2 cellular contexts compared by ENCODE assay signal in the genomic region with DNA sequence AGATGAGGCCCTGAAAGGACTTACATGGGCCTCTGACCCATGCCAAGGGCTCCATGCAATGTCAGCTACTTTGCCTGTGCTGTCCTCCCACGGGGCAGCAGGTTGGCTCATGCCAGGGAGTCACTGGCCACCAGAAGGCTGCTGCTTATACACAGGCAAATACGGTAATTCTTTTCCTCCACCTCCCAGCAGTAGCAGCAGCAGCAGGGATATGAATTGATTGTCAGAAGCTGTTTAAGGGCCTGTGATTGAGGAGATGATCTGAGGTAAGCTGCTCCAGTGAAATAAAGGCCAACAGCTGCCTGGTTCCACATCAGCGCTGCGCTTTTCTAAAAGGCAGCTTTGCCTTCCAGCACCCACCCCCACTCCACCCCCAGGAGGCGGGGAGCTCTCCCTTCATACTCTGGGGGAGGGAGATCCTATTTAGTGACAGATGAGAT.
TF ChIP-seq lines count a peak whose summit lies in the region.

No MANE protein-coding gene starts in this region.

TF ChIP-seq in GM23338, 12 proteins besides CTCF, POLR2A, EP300 and RAD21 (continued from another document):
- TF ChIP-seq EZH2 (IDR thresholded peaks at IDR 0.05; ENCODE audit: low read depth, unreplicated experiment) (no peak), REST (IDR thresholded peaks at IDR 0.05; ENCODE audit: unreplicated experiment) (no peak), EZH2phosphoT487 (IDR thresholded peaks at IDR 0.05; ENCODE audit: unreplicated experiment) (no peak), POLR2AphosphoS5 (IDR thresholded peaks at IDR 0.05; ENCODE audit: low read depth) (no peak), ZNF331 (CRISPR knock-in tag; IDR thresholded peaks at IDR 0.05; ENCODE audit: low read depth) (no peak), NANOG (IDR thresholded peaks at IDR 0.05; ENCODE audit: borderline replicate concordance) (no peak), STAT1 (IDR thresholded peaks at IDR 0.05; ENCODE audit: unreplicated experiment) (no peak), ETS1 (IDR thresholded peaks at IDR 0.05) (no peak)
- TF ChIP-seq, protein P1, sequence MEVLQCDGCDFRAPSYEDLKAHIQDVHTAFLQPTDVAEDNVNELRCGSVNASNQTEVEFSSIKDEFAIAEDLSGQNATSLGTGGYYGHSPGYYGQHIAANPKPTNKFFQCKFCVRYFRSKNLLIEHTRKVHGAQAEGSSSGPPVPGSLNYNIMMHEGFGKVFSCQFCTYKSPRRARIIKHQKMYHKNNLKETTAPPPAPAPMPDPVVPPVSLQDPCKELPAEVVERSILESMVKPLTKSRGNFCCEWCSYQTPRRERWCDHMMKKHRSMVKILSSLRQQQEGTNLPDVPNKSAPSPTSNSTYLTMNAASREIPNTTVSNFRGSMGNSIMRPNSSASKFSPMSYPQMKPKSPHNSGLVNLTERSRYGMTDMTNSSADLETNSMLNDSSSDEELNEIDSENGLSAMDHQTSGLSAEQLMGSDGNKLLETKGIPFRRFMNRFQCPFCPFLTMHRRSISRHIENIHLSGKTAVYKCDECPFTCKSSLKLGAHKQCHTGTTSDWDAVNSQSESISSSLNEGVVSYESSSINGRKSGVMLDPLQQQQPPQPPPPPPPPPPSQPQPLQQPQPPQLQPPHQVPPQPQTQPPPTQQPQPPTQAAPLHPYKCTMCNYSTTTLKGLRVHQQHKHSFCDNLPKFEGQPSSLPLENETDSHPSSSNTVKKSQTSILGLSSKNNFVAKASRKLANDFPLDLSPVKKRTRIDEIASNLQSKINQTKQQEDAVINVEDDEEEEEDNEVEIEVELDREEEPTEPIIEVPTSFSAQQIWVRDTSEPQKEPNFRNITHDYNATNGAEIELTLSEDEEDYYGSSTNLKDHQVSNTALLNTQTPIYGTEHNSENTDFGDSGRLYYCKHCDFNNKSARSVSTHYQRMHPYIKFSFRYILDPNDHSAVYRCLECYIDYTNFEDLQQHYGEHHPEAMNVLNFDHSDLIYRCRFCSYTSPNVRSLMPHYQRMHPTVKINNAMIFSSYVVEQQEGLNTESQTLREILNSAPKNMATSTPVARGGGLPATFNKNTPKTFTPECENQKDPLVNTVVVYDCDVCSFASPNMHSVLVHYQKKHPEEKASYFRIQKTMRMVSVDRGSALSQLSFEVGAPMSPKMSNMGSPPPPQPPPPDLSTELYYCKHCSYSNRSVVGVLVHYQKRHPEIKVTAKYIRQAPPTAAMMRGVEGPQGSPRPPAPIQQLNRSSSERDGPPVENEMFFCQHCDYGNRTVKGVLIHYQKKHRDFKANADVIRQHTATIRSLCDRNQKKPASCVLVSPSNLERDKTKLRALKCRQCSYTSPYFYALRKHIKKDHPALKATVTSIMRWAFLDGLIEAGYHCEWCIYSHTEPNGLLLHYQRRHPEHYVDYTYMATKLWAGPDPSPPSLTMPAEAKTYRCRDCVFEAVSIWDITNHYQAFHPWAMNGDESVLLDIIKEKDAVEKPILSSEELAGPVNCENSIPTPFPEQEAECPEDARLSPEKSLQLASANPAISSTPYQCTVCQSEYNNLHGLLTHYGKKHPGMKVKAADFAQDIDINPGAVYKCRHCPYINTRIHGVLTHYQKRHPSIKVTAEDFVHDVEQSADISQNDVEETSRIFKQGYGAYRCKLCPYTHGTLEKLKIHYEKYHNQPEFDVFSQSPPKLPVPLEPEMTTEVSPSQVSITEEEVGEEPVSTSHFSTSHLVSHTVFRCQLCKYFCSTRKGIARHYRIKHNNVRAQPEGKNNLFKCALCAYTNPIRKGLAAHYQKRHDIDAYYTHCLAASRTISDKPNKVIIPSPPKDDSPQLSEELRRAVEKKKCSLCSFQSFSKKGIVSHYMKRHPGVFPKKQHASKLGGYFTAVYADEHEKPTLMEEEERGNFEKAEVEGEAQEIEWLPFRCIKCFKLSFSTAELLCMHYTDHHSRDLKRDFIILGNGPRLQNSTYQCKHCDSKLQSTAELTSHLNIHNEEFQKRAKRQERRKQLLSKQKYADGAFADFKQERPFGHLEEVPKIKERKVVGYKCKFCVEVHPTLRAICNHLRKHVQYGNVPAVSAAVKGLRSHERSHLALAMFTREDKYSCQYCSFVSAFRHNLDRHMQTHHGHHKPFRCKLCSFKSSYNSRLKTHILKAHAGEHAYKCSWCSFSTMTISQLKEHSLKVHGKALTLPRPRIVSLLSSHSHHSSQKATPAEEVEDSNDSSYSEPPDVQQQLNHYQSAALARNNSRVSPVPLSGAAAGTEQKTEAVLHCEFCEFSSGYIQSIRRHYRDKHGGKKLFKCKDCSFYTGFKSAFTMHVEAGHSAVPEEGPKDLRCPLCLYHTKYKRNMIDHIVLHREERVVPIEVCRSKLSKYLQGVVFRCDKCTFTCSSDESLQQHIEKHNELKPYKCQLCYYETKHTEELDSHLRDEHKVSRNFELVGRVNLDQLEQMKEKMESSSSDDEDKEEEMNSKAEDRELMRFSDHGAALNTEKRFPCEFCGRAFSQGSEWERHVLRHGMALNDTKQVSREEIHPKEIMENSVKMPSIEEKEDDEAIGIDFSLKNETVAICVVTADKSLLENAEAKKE (CRISPR knock-in tag; IDR thresholded peaks at IDR 0.05): no peak
TF ChIP-seq in GM23338: peak in this region for 0.

TF ChIP-seq in neural cell, 6 proteins besides CTCF, POLR2A, EP300 and RAD21 (continued from another document):
- TF ChIP-seq POLR2AphosphoS5 (IDR thresholded peaks at IDR 0.05) (peak; percentile 73), MXI1 (conservative IDR thresholded peaks at IDR 0.05; ENCODE audit: poor library complexity, severe bottlenecking) (no peak), TAF1 (IDR thresholded peaks at IDR 0.05; ENCODE audit: low read depth) (no peak), REST (IDR thresholded peaks at IDR 0.05; ENCODE audit: borderline replicate concordance) (no peak), EZH2 (IDR thresholded peaks at IDR 0.05; ENCODE audit: borderline replicate concordance, insufficient read depth, low read length, poor library complexity, severe bottlenecking) (no peak)
TF ChIP-seq in neural cell: peak in this region for 2.
